In genomic region chr4:25030283-25031076, GRCh38 we compare ENCODE assay signal across 1 cellular context.
TF ChIP-seq lines count a peak whose summit lies in the region.

Gene LGI2, minus strand, starts transcription at chr4:25030946. Its CDS starts 253 bp downstream, at chr4:25030693.

TF ChIP-seq in HepG2, 621 proteins besides CTCF, POLR2A, EP300 and RAD21 (continued from another document):
- TF ChIP-seq TIGD3 (CRISPR knock-in tag; IDR thresholded peaks at IDR 0.05; ENCODE audit: borderline replicate concordance) = no peak
- no peak for TF ChIP-seq STAT6 (CRISPR knock-in tag; IDR thresholded peaks at IDR 0.05; ENCODE audit: borderline replicate concordance)
- TF ChIP-seq ARID5B (CRISPR knock-in tag; IDR thresholded peaks at IDR 0.05) = no peak
- TF ChIP-seq PRMT3 (CRISPR knock-in tag; IDR thresholded peaks at IDR 0.05; ENCODE audit: borderline replicate concordance, low read depth) = no peak
- no peak for TF ChIP-seq UBTF (CRISPR knock-in tag; IDR thresholded peaks at IDR 0.05)
